Comparison of ENCODE assay signal across 14 cellular contexts in genomic region chr11:3340025-3340424, GRCh38. TPM values are rescaled to one million over a fixed set of nuclear protein-coding genes. Genes with fewer than 3 reads are reported as not detected.
DNase-seq lines count a peak whose midpoint lies in the region; ATAC-seq, FAIRE-seq and TF ChIP-seq lines count a peak whose summit lies in the region.
"Had no signal": no experiment of that assay in that cellular context is flagged by ENCODE, and none has a peak within 500 bp of the region (broad histone marks: within the 10 kb centered on the region; RNA-seq: fewer than 3 reads in every experiment).

No MANE protein-coding gene starts in this region.

- no peak for TF ChIP-seq CTCF in astrocyte (IDR thresholded peaks at IDR 0.05; ENCODE audit: insufficient read depth, low read depth, low read length)
- no peak for TF ChIP-seq CTCF in ovary (IDR thresholded peaks at IDR 0.05)

- H3K27ac ChIP-seq in astrocyte (ENCODE audit: low read depth, low read length): no peak overlapping the region
- no peak overlapping the region for H3K27ac ChIP-seq in ovary

- H3K4me3 Mint-ChIP-seq in astrocyte (ENCODE audit: unreplicated experiment): no peak overlapping the region
- H3K4me3 Mint-ChIP-seq: B cell, brain had no signal

- H3K4me2 ChIP-seq in astrocyte (ENCODE audit: low read length): peak overlapping the region; percentile 60

- H3K4me1 Mint-ChIP-seq in astrocyte (ENCODE audit: low read depth, unreplicated experiment): peaks cover 15% of the 10 kb centered on the region
- H3K4me1 Mint-ChIP-seq: B cell, brain had no signal

- peaks cover 5% of the 10 kb centered on the region for H3K36me3 Mint-ChIP-seq in astrocyte (ENCODE audit: low read depth, unreplicated experiment)
- H3K36me3 Mint-ChIP-seq: brain had no signal

- TF ChIP-seq POLR2A in ovary (IDR thresholded peaks at IDR 0.05): no peak

- H3K36me3 ChIP-seq in astrocyte (ENCODE audit: insufficient read depth, low read length) (no peaks in the 10 kb centered on the region), ovary (no peaks in the 10 kb centered on the region)

- no peak for ATAC-seq in GM21737 (IDR thresholded peaks at IDR 0.05; ENCODE audit: unreplicated experiment)

- H3K9me3 ChIP-seq in astrocyte (ENCODE audit: insufficient read depth, low read depth, low read length) (peaks cover 3% of the 10 kb centered on the region), ovary (no peaks in the 10 kb centered on the region)

- H3K79me2 ChIP-seq in astrocyte (ENCODE audit: insufficient read depth, low read length): no peaks in the 10 kb centered on the region

- H3K27me3 ChIP-seq in astrocyte (ENCODE audit: insufficient read depth, low read length): no peaks in the 10 kb centered on the region
- H3K27me3 ChIP-seq in ovary: no peaks in the 10 kb centered on the region

- 51 to 66% (median 59%) methylated on average over 4 of the region's 4 CpGs for WGBS in ovary, 3 donors

- peaks cover 7% of the 10 kb centered on the region for H3K9me3 Mint-ChIP-seq in astrocyte (ENCODE audit: unreplicated experiment)

- no peaks in the 10 kb centered on the region for H4K20me1 ChIP-seq in astrocyte (ENCODE audit: insufficient read depth, low read length)

- DNase-seq in ACHN (peak; percentile 20), HPDE6-E6E7 (ENCODE audit: extremely low spot score) (peak; percentile 43), astrocyte (ENCODE audit: low read depth) (peak; percentile 91), inferior parietal cortex (ENCODE audit: extremely low spot score) (peak; percentile 2), ovary (no peak), NCI-H345 (lab: John Stamatoyannopoulos, UW) (no peak)
- DNase-seq in activated CD4-positive, alpha-beta T cell treated with anti-CD3 and anti-CD28 coated beads, Interleukin-2, amount 50 U/mL, for 1 hour: no peak
- DNase-seq: activated T-cell treated with anti-CD3 and anti-CD28 coated beads for 4 hours; NCI-H2227 treated with DMSO at 0.1 percent for 48 hours; stimulated activated CD4-positive, alpha-beta T cell treated with anti-CD3 and anti-CD28 coated beads, Interleukin-4, amount 100 ng/mL, for 24 hours had no signal

- no peaks in the 10 kb centered on the region for H3K27me3 Mint-ChIP-seq in astrocyte (ENCODE audit: low read depth, unreplicated experiment)

- H3K27ac Mint-ChIP-seq in astrocyte (ENCODE audit: unreplicated experiment): peak overlapping the region; percentile 62
- H3K27ac Mint-ChIP-seq: B cell, brain had no signal

- intact Hi-C loops in ovary (cut with DNase I): loop anchor here in 1 of 4 donors (10.0 kb wide), 1 partner anchor 75 kb away; no protein-coding TSS in a partner anchor

- TF ChIP-seq EP300 in ovary (IDR thresholded peaks at IDR 0.05): no peak

- in situ Hi-C loops in ACHN (cut with HindIII; ENCODE audit: low pct_ligation_motif_present, low pct_unique_long_range_greater_than_20kb, low sequenced_read_pairs): no loop called here

- H3K4me1 ChIP-seq in astrocyte (ENCODE audit: insufficient read depth, low read length) (peaks cover 9% of the 10 kb centered on the region), ovary (ENCODE audit: insufficient read depth) (no peaks in the 10 kb centered on the region)

- H3K9ac ChIP-seq in astrocyte (ENCODE audit: low read length): no peak overlapping the region

- peak overlapping the region; percentile 55 for H2AFZ ChIP-seq in astrocyte (ENCODE audit: low read depth, low read length)

- peak; percentile 65 for FAIRE-seq in astrocyte (lab: Jason Lieb, UNC)
- FAIRE-seq: frontal cortex had no signal

- H3K4me3 ChIP-seq in astrocyte (ENCODE audit: insufficient read depth, low read depth, low read length): no peak overlapping the region
- no peak overlapping the region for H3K4me3 ChIP-seq in ovary

RNA-seq across cellular contexts. Expression of gene ZNF195, which starts 38.9 kb away (rescaled TPM):
- total RNA-seq in astrocyte: 42.1 and 57.5 TPM in 2 replicates
- 10 to 100 TPM; 13.4 to 26.0 (median 15.7) TPM for total RNA-seq in ovary
- polyA plus RNA-seq in ovary: 1 to 10 TPM; 8.3 to 8.4 TPM

Comparison
In these comparisons a context has a peak if more than half of its experiments do, and no peak if none do; other contexts are left out.
1. DNase-seq: peak in ACHN (single experiment), HPDE6-E6E7 (single experiment), astrocyte (single experiment) and inferior parietal cortex (single experiment); none in activated CD4-positive, alpha-beta T cell treated with anti-CD3 and anti-CD28 coated beads, Interleukin-2, amount 50 U/mL, for 1 hour (single experiment), ovary (0 of 5) and NCI-H345 (single experiment).